Comparison of ENCODE assay signal across 13 cellular contexts in genomic region chr13:43374621-43375020, GRCh38.
DNase-seq lines count a peak whose midpoint lies in the region; ATAC-seq lines count a peak whose summit lies in the region.
"Had no signal": no experiment of that assay in that cellular context is flagged by ENCODE, and none has a peak within 500 bp of the region (broad histone marks: within the 10 kb centered on the region; RNA-seq: fewer than 3 reads in every experiment).

No MANE protein-coding gene starts in this region.

- intact Hi-C loops in sciatic nerve (cut with DNase I), result no loop called here

- ATAC-seq in sciatic nerve (peak; percentile 46), HG03442 (IDR thresholded peaks at IDR 0.05; ENCODE audit: unreplicated experiment) (no peak)

- peak; percentile 66 for DNase-seq in GM04504 (ENCODE audit: low read depth)
- peak; percentile 43 for DNase-seq in NOMO-1 treated with dmso at 0.1 percent for 144 hours (lab: John Stamatoyannopoulos, UW; ENCODE audit: unreplicated experiment)
- DNase-seq in brain pericyte (ENCODE audit: low read depth, low spot score), result peak; percentile 50
- DNase-seq in sciatic nerve (ENCODE audit: low spot score), result no peak
- DNase-seq in activated gamma-delta T cell (lab: John Stamatoyannopoulos, UW), result no peak
- no peak for DNase-seq in central memory CD4-positive, alpha-beta T cell
- DNase-seq: activated CD4-positive, alpha-beta T cell treated with anti-CD3 and anti-CD28 coated beads, Interleukin-2, amount 10 ng/mL, durations not matched to agents 7 days and 5 days; activated gamma-delta T cell treated with Interleukin-2 at 50 U/mL for 16 hours; NCI-H1436; NCI-H774; pancreas; stimulated activated naive CD4-positive, alpha-beta T cell had no signal

Comparison
In these comparisons a context has a peak if more than half of its experiments do, and no peak if none do; other contexts are left out.
1. DNase-seq: peak in GM04504 (single experiment), NOMO-1 treated with dmso at 0.1 percent for 144 hours (single experiment) and brain pericyte (single experiment); none in sciatic nerve (single experiment), activated gamma-delta T cell (single experiment) and central memory CD4-positive, alpha-beta T cell (single experiment).